ENCODE assay signal across 1 cellular context in genomic region chr2:105777506-105778343, GRCh38.
TF ChIP-seq lines count a peak whose summit lies in the region.

No MANE protein-coding gene starts in this region.

TF ChIP-seq in GM23338, 12 proteins besides CTCF, POLR2A, EP300 and RAD21:
- TF ChIP-seq ZNF462 (CRISPR knock-in tag; IDR thresholded peaks at IDR 0.05) (no peak), CREB1 (CRISPR knock-in tag; IDR thresholded peaks at IDR 0.05; ENCODE audit: low read depth) (no peak), POLR2AphosphoS5 (IDR thresholded peaks at IDR 0.05; ENCODE audit: low read depth) (no peak), NANOG (IDR thresholded peaks at IDR 0.05; ENCODE audit: borderline replicate concordance) (no peak), EZH2phosphoT487 (IDR thresholded peaks at IDR 0.05; ENCODE audit: unreplicated experiment) (no peak), STAT1 (IDR thresholded peaks at IDR 0.05; ENCODE audit: unreplicated experiment) (no peak), ETS1 (IDR thresholded peaks at IDR 0.05) (no peak), ZNF114 (CRISPR knock-in tag; IDR thresholded peaks at IDR 0.05) (no peak), EZH2 (IDR thresholded peaks at IDR 0.05; ENCODE audit: low read depth, unreplicated experiment) (no peak), JUNB (IDR thresholded peaks at IDR 0.05; ENCODE audit: unreplicated experiment) (no peak), ZNF331 (CRISPR knock-in tag; IDR thresholded peaks at IDR 0.05; ENCODE audit: low read depth) (no peak), REST (IDR thresholded peaks at IDR 0.05; ENCODE audit: unreplicated experiment) (no peak)
